ENCODE assay signal across 1 cellular context in the genomic region with DNA sequence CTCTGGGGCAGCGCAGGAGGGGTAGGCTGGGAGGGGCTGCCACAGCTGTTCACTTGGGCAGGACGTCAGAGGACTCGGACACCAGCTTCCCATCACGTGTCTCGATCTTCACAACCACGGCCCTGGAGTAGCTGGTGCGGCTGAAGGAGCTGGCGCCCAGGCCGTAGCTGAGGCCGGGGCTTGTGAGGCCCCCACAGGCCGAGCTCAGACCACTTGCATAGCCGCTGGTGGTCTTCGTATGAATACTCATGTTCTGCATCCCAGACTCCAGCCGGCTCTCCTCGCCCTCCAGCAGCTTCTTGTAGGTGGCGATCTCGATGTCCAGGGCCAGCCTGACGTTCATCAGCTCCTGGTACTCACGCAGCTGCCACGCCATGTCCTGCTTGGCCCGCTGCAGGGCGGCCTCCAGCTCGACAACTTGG.
TF ChIP-seq lines count a peak whose summit lies in the region.

No MANE protein-coding gene starts in this region.

TF ChIP-seq in K562, 482 proteins besides CTCF, POLR2A, EP300 and RAD21:
- TF ChIP-seq POLR2G (IDR thresholded peaks at IDR 0.05; ENCODE audit: low read depth, low read length) = 0 out of 2 replicates have a peak, but pooled peaks have one; percentile 45
